In genomic region chr6:834190-834589, GRCh38 we compare ENCODE assay signal across 29 cellular contexts.
A peak's percentile ranks its signal among the peaks of the same experiment; 100 is the strongest.
DNase-seq lines count a peak whose midpoint lies in the region; ATAC-seq, FAIRE-seq and TF ChIP-seq lines count a peak whose summit lies in the region.
"Had no signal": no experiment of that assay in that cellular context is flagged by ENCODE, and none has a peak within 500 bp of the region (broad histone marks: within the 10 kb centered on the region; RNA-seq: fewer than 3 reads in every experiment).

No MANE protein-coding gene starts in this region.

- TF ChIP-seq EP300 in A549 (IDR thresholded peaks at IDR 0.05): no peak

- TF ChIP-seq RAD21 in A549 (conservative IDR thresholded peaks at IDR 0.05 in 1 of 2, IDR thresholded peaks at IDR 0.05 in 1 of 2): no peak

- no peaks in the 10 kb centered on the region; the same call in 2 of the 3 replicates for H3K9me3 ChIP-seq in A549
- H3K9me3 ChIP-seq: breast epithelium, MG63 had no signal

- H3K9me3 Mint-ChIP-seq in brain (peaks cover 4 to 23% (median 15%) of the 10 kb centered on the region in 5 experiments), memory B cell (peaks cover 3% of the 10 kb centered on the region)

- FAIRE-seq in A549 (lab: Jason Lieb, UNC) (no peak), GM12891 (lab: Jason Lieb, UNC) (peak; percentile 92)
- FAIRE-seq: A204.1, colon had no signal

- peaks cover 16% of the 10 kb centered on the region for H3K4me1 Mint-ChIP-seq in brain
- H3K4me1 Mint-ChIP-seq in memory B cell: peaks cover 2% of the 10 kb centered on the region

- CTCF ChIA-PET in A549 (lab: Yijun Ruan, JAX): no interaction called here

- 89% methylated on average over 2 of the region's 2 CpGs for WGBS in A549 (ENCODE audit: missing lambda C conversion rate)

- H3K27me3 Mint-ChIP-seq in brain: peaks cover 16% of the 10 kb centered on the region
- peaks cover 7% of the 10 kb centered on the region for H3K27me3 Mint-ChIP-seq in memory B cell

- no peak overlapping the region; the same call in 2 of the 3 replicates for H3K4me2 ChIP-seq in A549

- H3K36me3 Mint-ChIP-seq in brain (no peaks in the 10 kb centered on the region), memory B cell (peaks cover 3% of the 10 kb centered on the region)

- TF ChIP-seq POLR2A in A549 (IDR thresholded peaks at IDR 0.05; ENCODE audit: low read length) (no peak), GM12891 (IDR thresholded peaks at IDR 0.05; ENCODE audit: low read depth, low read length) (no peak)

- peak overlapping the region; percentile 78 to 84 for H3K27ac ChIP-seq in A549
- H3K27ac ChIP-seq: breast epithelium, tibial artery, VCaP had no signal

- POLR2A ChIA-PET in A549 (lab: Yijun Ruan, JAX): interaction anchor here (3.8 kb wide), 1 partner anchor 67 kb away, joined by 12 read pairs; no protein-coding TSS in a partner anchor

- TF ChIP-seq CTCF in A549 (IDR thresholded peaks at IDR 0.05) (no peak), brain (conservative IDR thresholded peaks at IDR 0.05) (no peak)

- H3K4me1 ChIP-seq in A549: peaks cover 41% of the 10 kb centered on the region
- H3K4me1 ChIP-seq: breast epithelium, tibial artery had no signal

- H3K27ac Mint-ChIP-seq in brain: peak overlapping the region in 3 of 5 experiments; percentile 1 to 59 (median 42)
- H3K27ac Mint-ChIP-seq in memory B cell: peak overlapping the region; percentile 82

- H3K4me3 ChIP-seq in A549: no peak overlapping the region
- H3K4me3 ChIP-seq: breast epithelium, MG63, tibial artery had no signal

- H3K4me3 Mint-ChIP-seq in brain (no peak overlapping the region), memory B cell (no peak overlapping the region)
- H3K4me3 Mint-ChIP-seq: activated T-cell treated with anti-CD3 and anti-CD28 coated beads, Interleukin-2, amount 50 U/mL, for 4 hours had no signal

- DNase-seq in A549 (ENCODE audit: low read depth in 1 of 2, low spot score in 1 of 2): no peak
- no peak for DNase-seq in GM12891 (ENCODE audit: insufficient read length, low spot score)
- DNase-seq in memory B cell (ENCODE audit: low spot score in 2 of 2): no peak
- no peak for DNase-seq in NCI-H2081 treated with DMSO at 0.1 percent for 48 hours (lab: John Stamatoyannopoulos, UW)
- no peak for DNase-seq in UCSD-AML1 (lab: John Stamatoyannopoulos, UW; ENCODE audit: unreplicated experiment)
- DNase-seq in DMS79 (lab: John Stamatoyannopoulos, UW): no peak
- DNase-seq: activated CD4-positive, alpha-beta T cell treated with anti-CD3 and anti-CD28 coated beads, Interleukin-2, amount 50 U/mL, for 1 hour; activated T-cell treated with anti-CD3 and anti-CD28 coated beads, Interleukin-2, amount 50 U/mL, for 4 hours; AML-193; amniotic stem cell; COR-L47; effector CD8-positive, alpha-beta T cell; erythroblast; KBM-7; mammary epithelial cell; MG63; NCI-H1105 treated with DMSO at 0.1 percent for 48 hours; NCI-H2029; NCI-H526 treated with DMSO at 0.1 percent for 48 hours; nucleus accumbens; SHP77 treated with DMSO at 0.1 percent for 48 hours; tibial artery had no signal

- no peak for ATAC-seq in A549
- ATAC-seq in memory B cell (ENCODE audit: low read depth): no peak
- ATAC-seq in GM18861 (IDR thresholded peaks at IDR 0.05; ENCODE audit: unreplicated experiment): no peak
- ATAC-seq: activated T-cell treated with anti-CD3 and anti-CD28 coated beads, Interleukin-2, amount 50 U/mL, for 4 hours; Panc1 had no signal

TF ChIP-seq in A549, 52 proteins besides CTCF, POLR2A, EP300 and RAD21:
- TF ChIP-seq ATOH8 (CRISPR knock-in tag; IDR thresholded peaks at IDR 0.05; ENCODE audit: low read depth) (no peak), GATA3 (IDR thresholded peaks at IDR 0.05; ENCODE audit: borderline replicate concordance) (no peak), MAFK (IDR thresholded peaks at IDR 0.05; ENCODE audit: partially characterized antibody) (no peak)

TF ChIP-seq in GM12891, 5 proteins besides CTCF, POLR2A, EP300 and RAD21:
- no peak for TF ChIP-seq PAX5 (IDR thresholded peaks at IDR 0.05; ENCODE audit: insufficient read depth, low read length, severe bottlenecking)
- no peak for TF ChIP-seq TAF1 (IDR thresholded peaks at IDR 0.05; ENCODE audit: low read depth, low read length)
- no peak for TF ChIP-seq POU2F2 (IDR thresholded peaks at IDR 0.05; ENCODE audit: low read depth, low read length)
- no peak for TF ChIP-seq SPI1 (IDR thresholded peaks at IDR 0.05; ENCODE audit: low read depth, low read length)
- TF ChIP-seq POLR2AphosphoS5 (IDR thresholded peaks at IDR 0.05; ENCODE audit: low read depth, low read length): no peak
